ENCODE assay signal across 1 cellular context in genomic region chr4:21184788-21185187, GRCh38.
TF ChIP-seq lines count a peak whose summit lies in the region.

No MANE protein-coding gene starts in this region.

TF ChIP-seq in H1, 55 proteins besides CTCF, POLR2A, EP300 and RAD21:
- TF ChIP-seq E2F6 (IDR thresholded peaks at IDR 0.05) (no peak), FOSL1 (IDR thresholded peaks at IDR 0.05; ENCODE audit: insufficient read depth, low read depth, low read length) (no peak), POLR2AphosphoS5 (IDR thresholded peaks at IDR 0.05; ENCODE audit: low read depth, low read length) (no peak), KDM5A (IDR thresholded peaks at IDR 0.05; ENCODE audit: low read length) (no peak)
